ENCODE assay signal across 23 cellular contexts in the genomic region with DNA sequence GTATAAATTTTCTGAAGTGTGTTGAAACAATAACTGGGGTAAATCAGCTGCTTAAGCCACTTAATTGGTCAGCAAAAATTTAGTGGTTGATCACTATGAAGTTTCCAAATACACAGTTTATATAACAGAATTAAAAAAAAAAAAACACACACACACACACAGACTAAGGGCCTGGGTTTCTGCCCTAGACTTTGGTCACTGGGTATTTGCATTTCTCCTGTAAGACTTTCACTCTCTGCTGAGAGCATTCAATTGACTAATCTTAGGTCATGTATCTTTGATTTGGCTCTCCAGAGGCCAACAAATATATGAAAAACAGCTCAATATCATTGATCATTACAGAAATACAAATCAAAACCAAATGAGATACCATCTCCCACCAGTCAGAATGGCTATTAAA.
DNase-seq lines count a peak whose midpoint lies in the region; ATAC-seq, FAIRE-seq and TF ChIP-seq lines count a peak whose summit lies in the region.
"Had no signal": no experiment of that assay in that cellular context is flagged by ENCODE, and none has a peak within 500 bp of the region (broad histone marks: within the 10 kb centered on the region; RNA-seq: fewer than 3 reads in every experiment).

No MANE protein-coding gene starts in this region.

- H3K9me3 ChIP-seq in liver (ENCODE audit: control insufficient read depth in 4 of 4, low read length in 3 of 4) (no peaks in the 10 kb centered on the region), HepG2 (ENCODE audit: low read length) (peaks cover 66% of the 10 kb centered on the region), right lobe of liver (no peaks in the 10 kb centered on the region)
- H3K9me3 ChIP-seq: A549; BLaER1 treated with 17β-estradiol and CSF1 and Interleukin-3, amounts not matched to agents 10 nM and 100 nM had no signal

- H3K4me2 ChIP-seq in HepG2 (ENCODE audit: low read depth, low read length): no peak overlapping the region
- H3K4me2 ChIP-seq: A549; BLaER1 treated with 17β-estradiol and CSF1 and Interleukin-3, amounts not matched to agents 10 nM and 100 nM had no signal

- no peak for DNase-seq in HepG2 (ENCODE audit: low spot score)
- peak in 1 of 3 donors; percentile 57 for DNase-seq in right lobe of liver
- DNase-seq in COLO829 (ENCODE audit: low spot score): no peak
- DNase-seq: AML-193; CD4-positive, alpha-beta T cell; CD8-positive, alpha-beta T cell; COR-L47; DMS 273 treated with DMSO at 0.1 percent for 48 hours; DMS153; DMS53; DMS79; DND-41; EL; GDM1 had no signal

- CTCF ChIA-PET in HepG2 (lab: Yijun Ruan, JAX; ENCODE audit: low intra/inter-chr PET ratio, low total read pairs): no interaction called here

- H3K9ac ChIP-seq in liver (ENCODE audit: low read depth in 1 of 2, low read length in 2 of 2): no peak overlapping the region
- H3K9ac ChIP-seq in HepG2 (ENCODE audit: insufficient read depth, low read depth, low read length): no peak overlapping the region
- H3K9ac ChIP-seq: BLaER1 treated with 17β-estradiol and CSF1 and Interleukin-3, amounts not matched to agents 10 nM and 100 nM had no signal

- intact Hi-C loops in HepG2 (cut with micrococcal nuclease; ENCODE audit: unreplicated experiment): no loop called here
- intact Hi-C loops in right lobe of liver (cut with DNase I): no loop called here

- H3K4me1 ChIP-seq in liver (ENCODE audit: control insufficient read depth in 4 of 4, insufficient read depth in 4 of 4, low read length in 3 of 4): peaks cover 6 to 17% (median 12%) of the 10 kb centered on the region in 4 donors
- no peaks in the 10 kb centered on the region for H3K4me1 ChIP-seq in HepG2 (ENCODE audit: insufficient read depth, low read length)
- H3K4me1 ChIP-seq in right lobe of liver: peaks cover 0 to 55% (median 15%) of the 10 kb centered on the region in 4 donors
- H3K4me1 ChIP-seq: A549 had no signal

- TF ChIP-seq RAD21 in liver (IDR thresholded peaks at IDR 0.05) (peak; percentile 29), HepG2 (CRISPR knock-in tag; IDR thresholded peaks at IDR 0.05) (no peak)

- H3K27ac ChIP-seq in liver (ENCODE audit: low read depth in 1 of 2, low read length in 2 of 2) (no peak overlapping the region), HepG2 (ENCODE audit: extremely low read length, insufficient read depth, low read length) (no peak overlapping the region), right lobe of liver (peak overlapping the region in 2 of 3 donors; percentile 34 to 49)
- H3K27ac ChIP-seq: 22Rv1; A549; BLaER1 treated with 17β-estradiol and CSF1 and Interleukin-3, amounts not matched to agents 10 nM and 100 nM; C4-2B had no signal

- H3K36me3 ChIP-seq in liver (ENCODE audit: control insufficient read depth in 4 of 4, insufficient read depth in 3 of 4, low read depth in 1 of 4, low read length in 3 of 4) (no peaks in the 10 kb centered on the region), HepG2 (replicated peaks in 1 of 2; ENCODE audit: control insufficient read depth in 1 of 2, insufficient read depth in 2 of 2, low read length in 2 of 2) (no peaks in the 10 kb centered on the region), right lobe of liver (no peaks in the 10 kb centered on the region)
- H3K36me3 ChIP-seq: BLaER1 treated with 17β-estradiol and CSF1 and Interleukin-3, amounts not matched to agents 10 nM and 100 nM had no signal

- ATAC-seq in HepG2 (no peak), right lobe of liver (peak; percentile 84 to 95 (median 94)), GM21723 (IDR thresholded peaks at IDR 0.05; ENCODE audit: unreplicated experiment) (no peak)
- ATAC-seq: A549; CD8-positive, alpha-beta T cell; GM12878 had no signal

- H4K20me1 ChIP-seq in HepG2 (ENCODE audit: insufficient read depth, low read length): no peaks in the 10 kb centered on the region
- H4K20me1 ChIP-seq: BLaER1 treated with 17β-estradiol and CSF1 and Interleukin-3, amounts not matched to agents 10 nM and 100 nM had no signal

- no peaks in the 10 kb centered on the region for H3K27me3 ChIP-seq in liver (ENCODE audit: control insufficient read depth in 4 of 4, insufficient read depth in 4 of 4, low read length in 3 of 4)
- H3K27me3 ChIP-seq in HepG2 (ENCODE audit: control insufficient read depth in 1 of 2, insufficient read depth in 2 of 2, low read length in 2 of 2): no peaks in the 10 kb centered on the region
- H3K27me3 ChIP-seq in right lobe of liver: no peaks in the 10 kb centered on the region
- H3K27me3 ChIP-seq: BLaER1 treated with 17β-estradiol and CSF1 and Interleukin-3, amounts not matched to agents 10 nM and 100 nM had no signal

- no peak for TF ChIP-seq EP300 in HepG2 (IDR thresholded peaks at IDR 0.05; ENCODE audit: low read depth in 2 of 2, low read length in 2 of 2)
- no peak for TF ChIP-seq EP300 in HepG2 (CRISPR knock-in tag; IDR thresholded peaks at IDR 0.05; ENCODE audit: borderline replicate concordance)

- in situ Hi-C loops in HepG2 (cut with HindIII; ENCODE audit: extremely low pct_ligation_motif_present, low pct_unique_long_range_greater_than_20kb): no loop called here

- FAIRE-seq in HepG2 (lab: Jason Lieb, UNC): no peak
- FAIRE-seq: A549, GM12878, GM12892, GM18507 had no signal

- TF ChIP-seq POLR2A in HepG2 (IDR thresholded peaks at IDR 0.05; ENCODE audit: insufficient read depth in 1 of 2, low read depth in 2 of 2, low read length in 2 of 2): no peak
- no peak for TF ChIP-seq POLR2A in right lobe of liver (IDR thresholded peaks at IDR 0.05)

- no peak overlapping the region for H2AFZ ChIP-seq in HepG2 (ENCODE audit: low read length)

- TF ChIP-seq CTCF in liver (IDR thresholded peaks at IDR 0.05; ENCODE audit: low read depth, low read length, missing input control): no peak
- no peak for TF ChIP-seq CTCF in HepG2 (CRISPR knock-in tag; IDR thresholded peaks at IDR 0.05)
- TF ChIP-seq CTCF in right lobe of liver (IDR thresholded peaks at IDR 0.05): no peak

- H3K4me3 ChIP-seq in liver (ENCODE audit: low read depth in 1 of 3, low read length in 3 of 3) (no peak overlapping the region), HepG2 (replicated peaks in 1 of 3; ENCODE audit: insufficient read depth in 1 of 3, low read depth in 2 of 3, low read length in 3 of 3) (no peak overlapping the region), right lobe of liver (no peak overlapping the region)
- H3K4me3 ChIP-seq: A549; BLaER1 treated with 17β-estradiol and CSF1 and Interleukin-3, amounts not matched to agents 10 nM and 100 nM; GM12878 had no signal

- POLR2A ChIA-PET in HepG2 (lab: Yijun Ruan, JAX): no interaction called here

- BruUV-seq in HepG2 (replicated peaks; lab: Mats Ljungman, UMichigan): no TSS peak

- no peaks in the 10 kb centered on the region for H3K79me2 ChIP-seq in HepG2 (ENCODE audit: insufficient read depth, low read length)

TF ChIP-seq in liver, 16 proteins besides CTCF, POLR2A, EP300 and RAD21 (continues in another document):
- TF ChIP-seq JUND (IDR thresholded peaks at IDR 0.05) (peak; percentile 49 to 56), HNF4A (conservative IDR thresholded peaks at IDR 0.05) (peak; percentile 93)
- TF ChIP-seq, protein P1, sequence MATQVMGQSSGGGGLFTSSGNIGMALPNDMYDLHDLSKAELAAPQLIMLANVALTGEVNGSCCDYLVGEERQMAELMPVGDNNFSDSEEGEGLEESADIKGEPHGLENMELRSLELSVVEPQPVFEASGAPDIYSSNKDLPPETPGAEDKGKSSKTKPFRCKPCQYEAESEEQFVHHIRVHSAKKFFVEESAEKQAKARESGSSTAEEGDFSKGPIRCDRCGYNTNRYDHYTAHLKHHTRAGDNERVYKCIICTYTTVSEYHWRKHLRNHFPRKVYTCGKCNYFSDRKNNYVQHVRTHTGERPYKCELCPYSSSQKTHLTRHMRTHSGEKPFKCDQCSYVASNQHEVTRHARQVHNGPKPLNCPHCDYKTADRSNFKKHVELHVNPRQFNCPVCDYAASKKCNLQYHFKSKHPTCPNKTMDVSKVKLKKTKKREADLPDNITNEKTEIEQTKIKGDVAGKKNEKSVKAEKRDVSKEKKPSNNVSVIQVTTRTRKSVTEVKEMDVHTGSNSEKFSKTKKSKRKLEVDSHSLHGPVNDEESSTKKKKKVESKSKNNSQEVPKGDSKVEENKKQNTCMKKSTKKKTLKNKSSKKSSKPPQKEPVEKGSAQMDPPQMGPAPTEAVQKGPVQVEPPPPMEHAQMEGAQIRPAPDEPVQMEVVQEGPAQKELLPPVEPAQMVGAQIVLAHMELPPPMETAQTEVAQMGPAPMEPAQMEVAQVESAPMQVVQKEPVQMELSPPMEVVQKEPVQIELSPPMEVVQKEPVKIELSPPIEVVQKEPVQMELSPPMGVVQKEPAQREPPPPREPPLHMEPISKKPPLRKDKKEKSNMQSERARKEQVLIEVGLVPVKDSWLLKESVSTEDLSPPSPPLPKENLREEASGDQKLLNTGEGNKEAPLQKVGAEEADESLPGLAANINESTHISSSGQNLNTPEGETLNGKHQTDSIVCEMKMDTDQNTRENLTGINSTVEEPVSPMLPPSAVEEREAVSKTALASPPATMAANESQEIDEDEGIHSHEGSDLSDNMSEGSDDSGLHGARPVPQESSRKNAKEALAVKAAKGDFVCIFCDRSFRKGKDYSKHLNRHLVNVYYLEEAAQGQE (IDR thresholded peaks at IDR 0.05): peak; percentile 31

TF ChIP-seq in HepG2, 621 proteins besides CTCF, POLR2A, EP300 and RAD21 (continues in another document):
- TF ChIP-seq GATAD2A (CRISPR knock-in tag; IDR thresholded peaks at IDR 0.05) (no peak), CHD2 (IDR thresholded peaks at IDR 0.05; ENCODE audit: low read depth, low read length) (no peak), ZNF296 (CRISPR knock-in tag; conservative IDR thresholded peaks at IDR 0.05) (no peak)
- TF ChIP-seq, protein P2, sequence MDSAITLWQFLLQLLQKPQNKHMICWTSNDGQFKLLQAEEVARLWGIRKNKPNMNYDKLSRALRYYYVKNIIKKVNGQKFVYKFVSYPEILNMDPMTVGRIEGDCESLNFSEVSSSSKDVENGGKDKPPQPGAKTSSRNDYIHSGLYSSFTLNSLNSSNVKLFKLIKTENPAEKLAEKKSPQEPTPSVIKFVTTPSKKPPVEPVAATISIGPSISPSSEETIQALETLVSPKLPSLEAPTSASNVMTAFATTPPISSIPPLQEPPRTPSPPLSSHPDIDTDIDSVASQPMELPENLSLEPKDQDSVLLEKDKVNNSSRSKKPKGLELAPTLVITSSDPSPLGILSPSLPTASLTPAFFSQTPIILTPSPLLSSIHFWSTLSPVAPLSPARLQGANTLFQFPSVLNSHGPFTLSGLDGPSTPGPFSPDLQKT (CRISPR knock-in tag; IDR thresholded peaks at IDR 0.05; ENCODE audit: borderline replicate concordance): no peak
- TF ChIP-seq, protein P3, sequence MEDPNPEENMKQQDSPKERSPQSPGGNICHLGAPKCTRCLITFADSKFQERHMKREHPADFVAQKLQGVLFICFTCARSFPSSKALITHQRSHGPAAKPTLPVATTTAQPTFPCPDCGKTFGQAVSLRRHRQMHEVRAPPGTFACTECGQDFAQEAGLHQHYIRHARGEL (CRISPR knock-in tag; IDR thresholded peaks at IDR 0.05): no peak

Comparison
In these comparisons a context has a peak if more than half of its experiments do, and no peak if none do; other contexts are left out.
1. H3K27ac ChIP-seq: peak in right lobe of liver (2 of 3); none in liver (0 of 2) and HepG2 (single experiment).
2. ATAC-seq: peak in right lobe of liver (4 of 4); none in HepG2 (single experiment) and GM21723 (single experiment).